In genomic region chr13:23950736-23951510, GRCh38 we compare ENCODE assay signal across 24 cellular contexts. TPM values are rescaled to one million over a fixed set of nuclear protein-coding genes. Genes with fewer than 3 reads are reported as not detected.
A peak's percentile ranks its signal among the peaks of the same experiment; 100 is the strongest.
DNase-seq lines count a peak whose midpoint lies in the region; TF ChIP-seq lines count a peak whose summit lies in the region.
"Had no signal": no experiment of that assay in that cellular context is flagged by ENCODE, and none has a peak within 500 bp of the region (broad histone marks: within the 10 kb centered on the region; RNA-seq: fewer than 3 reads in every experiment).

No MANE protein-coding gene starts in this region.

- no peak overlapping the region for H2AFZ ChIP-seq in osteoblast (ENCODE audit: low read length)
- no peak overlapping the region for H2AFZ ChIP-seq in Karpas-422 (ENCODE audit: low read length)

- no peaks in the 10 kb centered on the region for H4K20me1 ChIP-seq in osteoblast (ENCODE audit: insufficient read depth, low read length)
- H4K20me1 ChIP-seq in Karpas-422 (ENCODE audit: insufficient read depth, low read depth, low read length) = no peaks in the 10 kb centered on the region

- peaks cover 4% of the 10 kb centered on the region for H3K27me3 Mint-ChIP-seq in chondrocyte (ENCODE audit: low read depth)

- H3K9me2 ChIP-seq in Karpas-422 (replicated peaks; ENCODE audit: insufficient read depth, low read length) = no peaks in the 10 kb centered on the region

- H3K36me3 ChIP-seq in osteoblast (ENCODE audit: insufficient read depth, low read length) (no peaks in the 10 kb centered on the region), Karpas-422 (ENCODE audit: insufficient read depth, low read length) (no peaks in the 10 kb centered on the region)

- no peak overlapping the region for H3K27ac Mint-ChIP-seq in chondrocyte (ENCODE audit: unreplicated experiment)
- H3K27ac Mint-ChIP-seq: activated naive CD4-positive, alpha-beta T cell treated with anti-CD3 and anti-CD28 coated beads for 36 hours; T-helper 17 cell had no signal

- TF ChIP-seq CTCF in GM10266 (IDR thresholded peaks at IDR 0.05; ENCODE audit: control insufficient read depth, insufficient read depth, low read depth, missing control alignments) (peak; percentile 12), HFF-Myc (IDR thresholded peaks at IDR 0.05; ENCODE audit: low read depth, low read length, missing control alignments) (peak; percentile 19), chondrocyte (IDR thresholded peaks at IDR 0.05) (peak; percentile 21), osteoblast (IDR thresholded peaks at IDR 0.05; ENCODE audit: extremely low read depth, low read depth, low read length) (no peak)

- H3K27me3 ChIP-seq in osteoblast (ENCODE audit: insufficient read depth, low read length) (peaks cover 7% of the 10 kb centered on the region), Karpas-422 (ENCODE audit: low read length) (no peaks in the 10 kb centered on the region)

- no peaks in the 10 kb centered on the region for H3K79me2 ChIP-seq in osteoblast (ENCODE audit: insufficient read depth, low read length)
- no peaks in the 10 kb centered on the region for H3K79me2 ChIP-seq in Karpas-422 (ENCODE audit: low read length)

- no peaks in the 10 kb centered on the region for H3K36me3 Mint-ChIP-seq in chondrocyte (ENCODE audit: low read depth)

- no peaks in the 10 kb centered on the region for H3K4me1 ChIP-seq in osteoblast (ENCODE audit: insufficient read depth, low read length)
- no peaks in the 10 kb centered on the region for H3K4me1 ChIP-seq in Karpas-422 (ENCODE audit: low read length)

- H3K4me3 ChIP-seq in HFF-Myc (replicated peaks; ENCODE audit: low read depth, low read length) (no peak overlapping the region), osteoblast (ENCODE audit: insufficient read depth, low read length) (no peak overlapping the region), Karpas-422 (ENCODE audit: low read length) (no peak overlapping the region)

- no peak overlapping the region for H3K27ac ChIP-seq in osteoblast (ENCODE audit: low read depth, low read length)
- H3K27ac ChIP-seq in Karpas-422 (ENCODE audit: low read length) = no peak overlapping the region
- H3K27ac ChIP-seq: C4-2B had no signal

- H3K4me3 Mint-ChIP-seq in chondrocyte (ENCODE audit: unreplicated experiment) = no peak overlapping the region
- H3K4me3 Mint-ChIP-seq: activated naive CD4-positive, alpha-beta T cell treated with anti-CD3 and anti-CD28 coated beads for 36 hours; activated T-cell treated with anti-CD3 and anti-CD28 coated beads, Interleukin-2, amount 50 U/mL, for 4 hours; T-helper 17 cell had no signal

- H3K4me1 Mint-ChIP-seq in chondrocyte (ENCODE audit: low read depth) = no peaks in the 10 kb centered on the region

- no peak overlapping the region for H3K4me2 ChIP-seq in osteoblast (ENCODE audit: insufficient read depth, low read length)
- H3K4me2 ChIP-seq in Karpas-422 (ENCODE audit: low read depth, low read length, poor library complexity, severe bottlenecking) = no peak overlapping the region

- no peaks in the 10 kb centered on the region for H3K9me3 Mint-ChIP-seq in chondrocyte (ENCODE audit: low read depth)
- H3K9me3 Mint-ChIP-seq: activated naive CD4-positive, alpha-beta T cell treated with anti-CD3 and anti-CD28 coated beads for 36 hours; activated T-cell treated with anti-CD3 and anti-CD28 coated beads, Interleukin-2, amount 50 U/mL, for 4 hours had no signal

- DNase-seq in GM10266 (ENCODE audit: extremely low spot score) (no peak), HFF-Myc (ENCODE audit: extremely low read depth, low read depth) (no peak), chondrocyte (ENCODE audit: low spot score) (no peak), osteoblast (ENCODE audit: insufficient read length, low spot score, missing footprints) (peak; percentile 77), NCI-H1092 treated with DMSO at 0.1 percent for 48 hours (lab: John Stamatoyannopoulos, UW) (no peak), Karpas-422 (no peak), putamen (ENCODE audit: low spot score) (no peak)
- DNase-seq: activated CD4-positive, alpha-beta T cell treated with anti-CD3 and anti-CD28 coated beads for 4 hours; activated naive CD4-positive, alpha-beta T cell treated with anti-CD3 and anti-CD28 coated beads for 36 hours; activated T-cell treated with anti-CD3 and anti-CD28 coated beads, Interleukin-2, amount 50 U/mL, for 4 hours; Calu3; caudate nucleus; NCI-H1092; NCI-H2029; NCI-H69; stimulated activated CD4-positive, alpha-beta T cell treated with anti-CD3 and anti-CD28 coated beads, Interleukin-12 subunit alpha, Interleukin-12 subunit beta, amount 100 ng/mL, for 4 hours; stimulated activated CD4-positive, alpha-beta T cell treated with anti-CD3 and anti-CD28 coated beads, Interleukin-4, amount 100 ng/mL, for 24 hours; stimulated activated naive CD4-positive, alpha-beta T cell; T-helper 17 cell had no signal

- H3K9ac ChIP-seq in Karpas-422 (ENCODE audit: low read length) = no peak overlapping the region

- H3K9me3 ChIP-seq in osteoblast (ENCODE audit: low read depth, low read length) (no peaks in the 10 kb centered on the region), Karpas-422 (ENCODE audit: low read length) (no peaks in the 10 kb centered on the region)

RNA-seq across cellular contexts. Expression of gene C1QTNF9B, which starts 53.6 kb away (rescaled TPM):
- not detected in 3 replicates for total RNA-seq in chondrocyte
- not detected in 2 replicates for total RNA-seq in osteoblast
- total RNA-seq in Karpas-422 (2014; rRNA removed; shearing (Covaris generic); ENCODE audit: low replicate concordance) = not detected in 2 replicates
- total RNA-seq: activated naive CD4-positive, alpha-beta T cell treated with anti-CD3 and anti-CD28 coated beads for 36 hours; activated T-cell treated with anti-CD3 and anti-CD28 coated beads, Interleukin-2, amount 50 U/mL, for 4 hours; Calu3; Daoy; lung microvascular endothelial cell; SK-MEL-5; T-helper 17 cell; temporal lobe had no signal
